In genomic region chr7:129949292-129950133, GRCh38 we compare ENCODE assay signal across 8 cellular contexts. TPM values are rescaled to one million over a fixed set of nuclear protein-coding genes. Genes with fewer than 3 reads are reported as not detected.
DNase-seq lines count a peak whose midpoint lies in the region; ATAC-seq and TF ChIP-seq lines count a peak whose summit lies in the region.

No MANE protein-coding gene starts in this region.

- TF ChIP-seq POLR2A in upper lobe of left lung (IDR thresholded peaks at IDR 0.05), result peak in 1 of 4 donors; percentile 43

- H3K9me3 ChIP-seq in lung (ENCODE audit: control insufficient read depth in 2 of 2, insufficient read depth in 1 of 2, low read length in 1 of 2) (no peaks in the 10 kb centered on the region), upper lobe of left lung (no peaks in the 10 kb centered on the region)

- H3K4me3 ChIP-seq in lung (no peak overlapping the region), upper lobe of left lung (peak overlapping the region in 3 of 4 donors; percentile 62 to 87 (median 83))

- in situ Hi-C loops in GM13977 (cut with MboI; ENCODE audit: low pct_unique_long_range_greater_than_20kb, low sequenced_read_pairs, unreplicated experiment), result no loop called here

- ATAC-seq in HG03159 (IDR thresholded peaks at IDR 0.05; ENCODE audit: unreplicated experiment) (peak; percentile 24), lung (ENCODE audit: insufficient read depth, low FRiP score) (peak; percentile 19), upper lobe of left lung (ENCODE audit: low FRiP score in 2 of 2) (peak in 1 of 2 donors; percentile 54)

- TF ChIP-seq EP300 in upper lobe of left lung (IDR thresholded peaks at IDR 0.05), result peak in 1 of 4 donors; percentile 26

- DNase-seq in AG08395 (ENCODE audit: low spot score) (peak; percentile 83), GM13977 (ENCODE audit: low spot score) (peak; percentile 50), RKO (ENCODE audit: low spot score) (peak; percentile 42), ecto neural progenitor cell (ENCODE audit: low spot score) (peak; percentile 52), lung (ENCODE audit: low spot score) (peak; percentile 29), upper lobe of left lung (no peak), GM19240 (ENCODE audit: insufficient read length, low spot score) (no peak)

- H3K4me1 ChIP-seq in lung (ENCODE audit: control insufficient read depth in 2 of 2, insufficient read depth in 2 of 2, low read length in 2 of 2), result peaks cover 4 to 8% of the 10 kb centered on the region in 2 donors
- H3K4me1 ChIP-seq in upper lobe of left lung, result peaks cover 39 to 51% (median 39%) of the 10 kb centered on the region in 4 donors

- 13 to 19% methylated on average over 10 of the region's 10 CpGs for WGBS in lung, 2 donors
- 11 to 17% methylated on average over 10 of the region's 10 CpGs for WGBS in upper lobe of left lung, 2 donors

- H3K36me3 ChIP-seq in lung (ENCODE audit: control insufficient read depth in 2 of 2, insufficient read depth in 2 of 2, low read length in 2 of 2) (peaks cover 0 to 2% of the 10 kb centered on the region in 2 donors), upper lobe of left lung (no peaks in the 10 kb centered on the region)

- no peak for TF ChIP-seq CTCF in GM13977 (IDR thresholded peaks at IDR 0.05; ENCODE audit: extremely low read depth, insufficient read depth, missing control alignments)
- TF ChIP-seq CTCF in lung (IDR thresholded peaks at IDR 0.05; ENCODE audit: control extremely low read depth, extremely low read depth), result no peak
- no peak for TF ChIP-seq CTCF in upper lobe of left lung (IDR thresholded peaks at IDR 0.05)

- H3K27ac ChIP-seq in lung (ENCODE audit: low read depth in 1 of 2, low read length in 1 of 2) (peak overlapping the region; percentile 92 to 98), upper lobe of left lung (peak overlapping the region; percentile 96 to 98 (median 97))

- H3K27me3 ChIP-seq in lung (ENCODE audit: control insufficient read depth, insufficient read depth) (no peaks in the 10 kb centered on the region), upper lobe of left lung (no peaks in the 10 kb centered on the region)

RNA-seq across cellular contexts. Expression of gene UBE2H, which starts 3.2 kb away (rescaled TPM):
- total RNA-seq in lung (100 to 1,000 TPM in 1 of 2 donors, 10 to 100 TPM in 1; 63.0 to 102 TPM), upper lobe of left lung (100 to 1,000 TPM in 1 of 6 donors, 10 to 100 TPM in 5; 60.5 to 138 (median 65.4) TPM)
- polyA plus RNA-seq in lung, result 10 to 100 TPM; 23.0 to 36.4 TPM

Comparison
In these comparisons a context has a peak if more than half of its experiments do, and no peak if none do; other contexts are left out.
1. DNase-seq: peak in AG08395 (single experiment), GM13977 (single experiment), RKO (single experiment), ecto neural progenitor cell (single experiment) and lung (single experiment); none in upper lobe of left lung (0 of 2) and GM19240 (single experiment).